Comparison of ENCODE assay signal across 8 cellular contexts in genomic region chr19:53538378-53539109, GRCh38. TPM values are rescaled to one million over a fixed set of nuclear protein-coding genes. Genes with fewer than 3 reads are reported as not detected.
A peak's percentile ranks its signal among the peaks of the same experiment; 100 is the strongest.
DNase-seq lines count a peak whose midpoint lies in the region; ATAC-seq, FAIRE-seq and TF ChIP-seq lines count a peak whose summit lies in the region.

No MANE protein-coding gene starts in this region.

- no peaks in the 10 kb centered on the region for H3K9me3 ChIP-seq in CD4-positive, alpha-beta T cell (ENCODE audit: control insufficient read depth, low read length)
- H3K9me3 ChIP-seq in iPS DF 6.9 (ENCODE audit: control insufficient read depth, insufficient read depth, low read length) (no peaks in the 10 kb centered on the region), small intestine (ENCODE audit: control insufficient read depth, low read depth) (no peaks in the 10 kb centered on the region)

- H3K27me3 Mint-ChIP-seq in CD4-positive, alpha-beta T cell = peaks cover 9% of the 10 kb centered on the region
- no peaks in the 10 kb centered on the region for H3K27me3 Mint-ChIP-seq in activated T-helper 2 cell treated with anti-CD3 and anti-CD28 coated beads, Interferon-gamma antibody, Interleukin-2, Interleukin-4, amounts not matched to agents 10 μg/mL and 5 μg/mL and 100 μg/mL, durations not matched to agents 14 hours and 24 hours and 36 hours (ENCODE audit: low read depth)

- H3K4me3 Mint-ChIP-seq in CD4-positive, alpha-beta T cell = peak overlapping the region; percentile 98
- peak overlapping the region; percentile 96 for H3K4me3 Mint-ChIP-seq in activated T-helper 2 cell treated with anti-CD3 and anti-CD28 coated beads, Interferon-gamma antibody, Interleukin-2, Interleukin-4, amounts not matched to agents 10 μg/mL and 5 μg/mL and 100 μg/mL, durations not matched to agents 14 hours and 24 hours and 36 hours (ENCODE audit: low read depth)

- H3K36me3 Mint-ChIP-seq in CD4-positive, alpha-beta T cell (ENCODE audit: low read depth) = peaks cover 85% of the 10 kb centered on the region
- peaks cover 54% of the 10 kb centered on the region for H3K36me3 Mint-ChIP-seq in activated T-helper 2 cell treated with anti-CD3 and anti-CD28 coated beads, Interferon-gamma antibody, Interleukin-2, Interleukin-4, amounts not matched to agents 10 μg/mL and 5 μg/mL and 100 μg/mL, durations not matched to agents 14 hours and 24 hours and 36 hours (ENCODE audit: low read depth)

- H3K9me3 Mint-ChIP-seq in CD4-positive, alpha-beta T cell = no peaks in the 10 kb centered on the region
- H3K9me3 Mint-ChIP-seq in activated T-helper 2 cell treated with anti-CD3 and anti-CD28 coated beads, Interferon-gamma antibody, Interleukin-2, Interleukin-4, amounts not matched to agents 10 μg/mL and 5 μg/mL and 100 μg/mL, durations not matched to agents 14 hours and 24 hours and 36 hours = peaks cover 15% of the 10 kb centered on the region

- no peaks in the 10 kb centered on the region for H3K27me3 ChIP-seq in CD4-positive, alpha-beta T cell (ENCODE audit: control insufficient read depth, insufficient read depth, low read length)
- H3K27me3 ChIP-seq in iPS DF 6.9 (ENCODE audit: control insufficient read depth, insufficient read depth, low read length) = no peaks in the 10 kb centered on the region
- H3K27me3 ChIP-seq in small intestine (ENCODE audit: control insufficient read depth in 2 of 2, insufficient read depth in 2 of 2, low read length in 2 of 2) = no peaks in the 10 kb centered on the region

- DNase-seq in CD4-positive, alpha-beta T cell = peak in 1 of 10 experiments; percentile 51
- no peak for DNase-seq in activated T-helper 2 cell treated with anti-CD3 and anti-CD28 coated beads, Interferon-gamma antibody, Interleukin-2, Interleukin-4, amounts not matched to agents 10 μg/mL and 5 μg/mL and 100 μg/mL, durations not matched to agents 14 hours and 24 hours and 36 hours (ENCODE audit: low spot score)
- DNase-seq in iPS DF 6.9 (ENCODE audit: low read depth, low spot score) (no peak), small intestine (no peak), pons (ENCODE audit: low spot score) (no peak), OCI-M1 (lab: John Stamatoyannopoulos, UW) (no peak)
- DNase-seq in NK-92 treated with Interleukin-12 subunit alpha and Interleukin-12 subunit beta, amount 100 ng/mL, for 24 hours (lab: John Stamatoyannopoulos, UW) = no peak

- TF ChIP-seq CTCF in CD4-positive, alpha-beta T cell (IDR thresholded peaks at IDR 0.05) = no peak

- no peaks in the 10 kb centered on the region for H3K4me1 ChIP-seq in iPS DF 6.9 (ENCODE audit: control insufficient read depth, insufficient read depth, low read length)
- no peaks in the 10 kb centered on the region for H3K4me1 ChIP-seq in small intestine (ENCODE audit: control insufficient read depth in 2 of 2, insufficient read depth in 1 of 2, low read depth in 1 of 2, low read length in 1 of 2)

- peak overlapping the region; percentile 98 for H3K27ac Mint-ChIP-seq in CD4-positive, alpha-beta T cell
- peak overlapping the region; percentile 97 for H3K27ac Mint-ChIP-seq in activated T-helper 2 cell treated with anti-CD3 and anti-CD28 coated beads, Interferon-gamma antibody, Interleukin-2, Interleukin-4, amounts not matched to agents 10 μg/mL and 5 μg/mL and 100 μg/mL, durations not matched to agents 14 hours and 24 hours and 36 hours

- intact Hi-C loops in CD4-positive, alpha-beta T cell (cut with DNase I, micrococcal nuclease) = loop anchor here (1.0 to 5.0 kb wide), 3 partner anchors 11 to 654 kb away; partner anchors contain the start of gene TSEN34 (in 1 of the 2)
- intact Hi-C loops in activated T-helper 2 cell treated with anti-CD3 and anti-CD28 coated beads, Interferon-gamma antibody, Interleukin-2, Interleukin-4, amounts not matched to agents 10 μg/mL and 5 μg/mL and 100 μg/mL, durations not matched to agents 14 hours and 24 hours and 36 hours (cut with micrococcal nuclease) = no loop called here

- no CpG with 5 or more reads among the region's 36 CpGs for WGBS in iPS DF 6.9 (ENCODE audit: insufficient coverage, insufficient read length)
- 54 to 58% (median 56%) methylated on average over 32 to 36 of the region's 36 CpGs for WGBS in small intestine, 3 donors

- POLR2A ChIA-PET in CD4-positive, alpha-beta T cell (lab: Charles Lee) = interaction anchor here (1.0 to 2.5 kb wide), 3 partner anchors 15 to 18 kb away, joined by 4 to 21 read pairs (median 7); no protein-coding TSS in a partner anchor

- FAIRE-seq in small intestine (lab: Jason Lieb, UNC) = no peak

- CTCF ChIA-PET in CD4-positive, alpha-beta T cell (lab: Charles Lee) = interaction anchor here (1.7 kb wide), 1 partner anchor 16 kb away, joined by 5 read pairs; no protein-coding TSS in a partner anchor

- H3K27ac ChIP-seq in CD4-positive, alpha-beta T cell (ENCODE audit: low read depth, low read length) = peak overlapping the region; percentile 89
- H3K27ac ChIP-seq in iPS DF 6.9 (ENCODE audit: low read length) (no peak overlapping the region), small intestine (ENCODE audit: low read depth in 1 of 2, low read length in 1 of 2) (peak overlapping the region; percentile 50 to 91)

- peaks cover 13% of the 10 kb centered on the region for H3K36me3 ChIP-seq in iPS DF 6.9 (ENCODE audit: control insufficient read depth, insufficient read depth, low read length)
- peaks cover 0 to 2% of the 10 kb centered on the region in 2 donors for H3K36me3 ChIP-seq in small intestine (ENCODE audit: control insufficient read depth in 2 of 2, insufficient read depth in 2 of 2, low read length in 2 of 2)

- peaks cover 44% of the 10 kb centered on the region for H3K4me1 Mint-ChIP-seq in CD4-positive, alpha-beta T cell (ENCODE audit: low read depth)
- H3K4me1 Mint-ChIP-seq in activated T-helper 2 cell treated with anti-CD3 and anti-CD28 coated beads, Interferon-gamma antibody, Interleukin-2, Interleukin-4, amounts not matched to agents 10 μg/mL and 5 μg/mL and 100 μg/mL, durations not matched to agents 14 hours and 24 hours and 36 hours (ENCODE audit: low read depth) = peaks cover 6% of the 10 kb centered on the region

- peak; percentile 7 for ATAC-seq in CD4-positive, alpha-beta T cell (ENCODE audit: poor library complexity)
- ATAC-seq in HG02938 (IDR thresholded peaks at IDR 0.05; ENCODE audit: unreplicated experiment) = peak; percentile 7

- peak overlapping the region; percentile 66; the same call in 1 of the 2 replicates for H3K4me3 ChIP-seq in iPS DF 6.9 (ENCODE audit: low read length)
- peak overlapping the region; percentile 54 to 83 for H3K4me3 ChIP-seq in small intestine (ENCODE audit: low read depth in 1 of 2, low read length in 2 of 2)

RNA-seq across cellular contexts. Expression of gene ZNF331, which starts 0.6 kb away (rescaled TPM):
- total RNA-seq in CD4-positive, alpha-beta T cell = 100 to 1,000 TPM; 428 to 437 TPM
- total RNA-seq in activated T-helper 2 cell treated with anti-CD3 and anti-CD28 coated beads, Interferon-gamma antibody, Interleukin-2, Interleukin-4, amounts not matched to agents 10 μg/mL and 5 μg/mL and 100 μg/mL, durations not matched to agents 14 hours and 24 hours and 36 hours = 15.7 and 18.3 TPM in 2 replicates
- 1 to 10 TPM; 2.2 to 5.9 (median 3.5) TPM for polyA plus RNA-seq in small intestine

Comparison
In these comparisons a context has a peak if more than half of its experiments do, and no peak if none do; other contexts are left out.
1. RNA of gene ZNF331, which starts 0.6 kb away (total RNA-seq): 428 to 437 TPM in CD4-positive, alpha-beta T cell; 15.7 to 18.3 TPM in activated T-helper 2 cell treated with anti-CD3 and anti-CD28 coated beads, Interferon-gamma antibody, Interleukin-2, Interleukin-4, amounts not matched to agents 10 μg/mL and 5 μg/mL and 100 μg/mL, durations not matched to agents 14 hours and 24 hours and 36 hours; every median in the first group is over 10 times any median in the second.